12 cellular contexts compared by ENCODE assay signal in the genomic region with DNA sequence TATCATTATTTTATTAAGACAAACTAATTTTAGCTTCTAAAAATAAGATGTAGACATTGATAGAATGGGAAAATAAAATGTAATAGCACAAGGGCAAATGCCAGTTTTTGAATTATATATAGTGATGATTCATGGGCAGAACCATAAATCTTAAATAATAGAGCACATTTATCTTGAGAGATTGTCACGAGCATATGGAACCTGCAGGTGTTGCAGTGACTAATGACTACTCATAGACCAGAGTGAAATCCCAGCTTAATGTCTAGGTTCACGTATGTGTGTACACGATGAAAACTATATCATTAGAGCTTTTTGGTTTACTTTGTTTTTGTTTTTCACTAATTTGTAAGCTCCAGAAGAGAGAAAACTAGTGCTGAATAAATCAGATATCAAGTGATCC.
DNase-seq lines count a peak whose midpoint lies in the region; ATAC-seq, FAIRE-seq and TF ChIP-seq lines count a peak whose summit lies in the region.
"Had no signal": no experiment of that assay in that cellular context is flagged by ENCODE, and none has a peak within 500 bp of the region (broad histone marks: within the 10 kb centered on the region; RNA-seq: fewer than 3 reads in every experiment).

No MANE protein-coding gene starts in this region.

- H3K27me3 ChIP-seq in small intestine (ENCODE audit: control insufficient read depth in 2 of 2, insufficient read depth in 2 of 2, low read length in 2 of 2) (no peaks in the 10 kb centered on the region), upper lobe of left lung (no peaks in the 10 kb centered on the region), gastrocnemius medialis (no peaks in the 10 kb centered on the region)

- intact Hi-C loops in gastrocnemius medialis (cut with DNase I; ENCODE audit: low total_unique reads), result no loop called here

- 13 to 53% (median 37%) methylated on average over 3 of the region's 3 CpGs for WGBS in small intestine, 3 donors
- WGBS in upper lobe of left lung, 2 donors, result 74 to 78% methylated on average over 3 of the region's 3 CpGs

- H3K27ac ChIP-seq in small intestine (ENCODE audit: low read depth in 1 of 2, low read length in 1 of 2) (no peak overlapping the region), upper lobe of left lung (no peak overlapping the region), gastrocnemius medialis (no peak overlapping the region)
- H3K27ac ChIP-seq: A549 had no signal

- TF ChIP-seq CTCF in upper lobe of left lung (IDR thresholded peaks at IDR 0.05), result no peak
- no peak for TF ChIP-seq CTCF in gastrocnemius medialis (IDR thresholded peaks at IDR 0.05 in 4 of 5, conservative IDR thresholded peaks at IDR 0.05 in 1 of 5)

- H3K9me3 ChIP-seq in small intestine (ENCODE audit: control insufficient read depth, low read depth) (no peaks in the 10 kb centered on the region), upper lobe of left lung (no peaks in the 10 kb centered on the region), gastrocnemius medialis (no peaks in the 10 kb centered on the region)
- H3K9me3 ChIP-seq: A549 had no signal

- in situ Hi-C loops in gastrocnemius medialis (cut with MboI; ENCODE audit: low sequenced_read_pairs in 4 of 4), result loop anchor here in 3 of 4 donors (25.0 kb wide), 1 partner anchor 1106 kb away; no protein-coding TSS in a partner anchor

- TF ChIP-seq EP300 in upper lobe of left lung (IDR thresholded peaks at IDR 0.05), result no peak

- FAIRE-seq in small intestine (lab: Jason Lieb, UNC) (peak; percentile 90), HTR-8/SVneo (lab: Jason Lieb, UNC) (no peak)
- FAIRE-seq: A549 had no signal

- H3K36me3 ChIP-seq in small intestine (ENCODE audit: control insufficient read depth in 2 of 2, insufficient read depth in 2 of 2, low read length in 2 of 2) (no peaks in the 10 kb centered on the region), upper lobe of left lung (no peaks in the 10 kb centered on the region), gastrocnemius medialis (no peaks in the 10 kb centered on the region)

- H3K4me3 ChIP-seq in small intestine (ENCODE audit: low read depth in 1 of 2, low read length in 2 of 2) (no peak overlapping the region), upper lobe of left lung (no peak overlapping the region), gastrocnemius medialis (no peak overlapping the region)
- H3K4me3 ChIP-seq: A549 had no signal

- peak; percentile 15 for DNase-seq in NOMO-1 treated with DMSO at 0.1 percent for 48 hours (lab: John Stamatoyannopoulos, UW; ENCODE audit: unreplicated experiment)
- no peak for DNase-seq in NOMO-1 treated with dmso at 0.1 percent for 144 hours (lab: John Stamatoyannopoulos, UW; ENCODE audit: unreplicated experiment)
- DNase-seq in NCI-H2227 treated with DMSO at 0.1 percent for 48 hours (lab: John Stamatoyannopoulos, UW), result peak; percentile 81
- peak; percentile 60 for DNase-seq in small intestine
- no peak for DNase-seq in upper lobe of left lung
- no peak for DNase-seq in HTR-8/SVneo (ENCODE audit: insufficient read length, low spot score)
- DNase-seq in gastrocnemius medialis, result no peak
- DNase-seq: activated B cell treated with CpG ODN at 0.5 μM for 24 hours, amygdala, GOT3 had no signal

- ATAC-seq in SK-N-SH treated with all-trans-retinoic acid at 6 μM for 48 hours, result no peak
- ATAC-seq in upper lobe of left lung (ENCODE audit: low FRiP score in 2 of 2), result no peak
- no peak for ATAC-seq in gastrocnemius medialis
- ATAC-seq: A549 had no signal

- TF ChIP-seq POLR2A in upper lobe of left lung (IDR thresholded peaks at IDR 0.05) (no peak), gastrocnemius medialis (IDR thresholded peaks at IDR 0.05) (no peak)

- peaks cover 0 to 2% of the 10 kb centered on the region in 2 donors for H3K4me1 ChIP-seq in small intestine (ENCODE audit: control insufficient read depth in 2 of 2, insufficient read depth in 1 of 2, low read depth in 1 of 2, low read length in 1 of 2)
- no peaks in the 10 kb centered on the region for H3K4me1 ChIP-seq in upper lobe of left lung
- H3K4me1 ChIP-seq in gastrocnemius medialis, result peaks cover 0 to 9% of the 10 kb centered on the region in 2 donors

TF ChIP-seq in SK-N-SH treated with all-trans-retinoic acid at 6 μM for 48 hours, 23 proteins besides CTCF, POLR2A, EP300 and RAD21:
- TF ChIP-seq, protein P1, sequence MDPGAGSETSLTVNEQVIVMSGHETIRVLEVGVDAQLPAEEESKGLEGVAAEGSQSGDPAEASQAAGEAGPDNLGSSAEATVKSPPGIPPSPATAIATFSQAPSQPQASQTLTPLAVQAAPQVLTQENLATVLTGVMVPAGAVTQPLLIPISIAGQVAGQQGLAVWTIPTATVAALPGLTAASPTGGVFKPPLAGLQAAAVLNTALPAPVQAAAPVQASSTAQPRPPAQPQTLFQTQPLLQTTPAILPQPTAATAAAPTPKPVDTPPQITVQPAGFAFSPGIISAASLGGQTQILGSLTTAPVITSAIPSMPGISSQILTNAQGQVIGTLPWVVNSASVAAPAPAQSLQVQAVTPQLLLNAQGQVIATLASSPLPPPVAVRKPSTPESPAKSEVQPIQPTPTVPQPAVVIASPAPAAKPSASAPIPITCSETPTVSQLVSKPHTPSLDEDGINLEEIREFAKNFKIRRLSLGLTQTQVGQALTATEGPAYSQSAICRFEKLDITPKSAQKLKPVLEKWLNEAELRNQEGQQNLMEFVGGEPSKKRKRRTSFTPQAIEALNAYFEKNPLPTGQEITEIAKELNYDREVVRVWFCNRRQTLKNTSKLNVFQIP (CRISPR knock-in tag; IDR thresholded peaks at IDR 0.05; ENCODE audit: borderline replicate concordance, low read depth), result no peak
- TF ChIP-seq BACH2 (CRISPR knock-in tag; IDR thresholded peaks at IDR 0.05; ENCODE audit: borderline replicate concordance), result no peak
- 0 out of 2 replicates have a peak, but pooled peaks have one; percentile 26 for TF ChIP-seq ISL1 (CRISPR knock-in tag; IDR thresholded peaks at IDR 0.05)
TF ChIP-seq in SK-N-SH treated with all-trans-retinoic acid at 6 μM for 48 hours: peak in this region for 1.

Comparison
In these comparisons a context has a peak if more than half of its experiments do, and no peak if none do; other contexts are left out.
1. DNase-seq: peak in NOMO-1 treated with DMSO at 0.1 percent for 48 hours (single experiment), NCI-H2227 treated with DMSO at 0.1 percent for 48 hours (single experiment) and small intestine (single experiment); none in NOMO-1 treated with dmso at 0.1 percent for 144 hours (single experiment), upper lobe of left lung (0 of 2), HTR-8/SVneo (single experiment) and gastrocnemius medialis (0 of 2).